Comparison of ENCODE assay signal across 32 cellular contexts in the genomic region with DNA sequence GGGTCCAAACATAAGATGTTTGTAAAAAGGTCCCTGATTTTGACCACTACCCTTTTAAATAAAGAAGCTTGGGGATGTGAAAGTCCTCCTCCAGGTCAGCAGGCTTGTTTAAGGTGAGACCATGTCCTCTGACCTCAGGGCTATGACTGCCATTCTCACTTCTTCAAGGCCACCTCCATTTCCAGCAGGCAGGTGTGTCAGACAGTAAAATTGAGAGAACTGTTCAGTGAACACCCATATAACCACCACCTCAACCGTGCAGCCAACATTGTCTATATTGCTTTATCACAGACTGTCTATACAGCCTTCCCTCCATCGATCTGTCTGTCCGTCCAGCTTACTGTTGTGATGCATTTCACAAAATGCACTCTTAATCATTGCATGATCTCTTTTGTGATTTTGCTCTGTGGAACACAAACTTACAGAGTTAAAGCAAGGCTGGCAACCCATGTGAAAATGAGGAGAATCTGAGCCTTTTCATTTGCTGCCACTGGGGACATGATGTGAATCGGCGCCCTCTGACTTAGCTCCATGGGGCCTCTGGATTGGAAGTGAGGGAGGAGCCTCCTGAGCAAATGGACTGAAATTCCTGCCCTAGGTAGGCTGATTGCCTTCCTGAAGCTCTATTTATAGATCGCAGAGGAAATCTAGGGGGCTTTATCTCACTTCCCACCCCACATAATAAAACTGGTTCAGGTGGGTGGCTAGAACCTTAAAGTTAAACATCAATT. TPM values are rescaled to one million over a fixed set of nuclear protein-coding genes. Genes with fewer than 3 reads are reported as not detected.
DNase-seq lines count a peak whose midpoint lies in the region; ATAC-seq, FAIRE-seq and TF ChIP-seq lines count a peak whose summit lies in the region.
"Had no signal": no experiment of that assay in that cellular context is flagged by ENCODE, and none has a peak within 500 bp of the region (broad histone marks: within the 10 kb centered on the region; RNA-seq: fewer than 3 reads in every experiment).

No MANE protein-coding gene starts in this region.

- CTCF ChIA-PET in H1 (lab: Charles Lee; ENCODE audit: partially characterized antibody), result interaction anchor here (0.6 to 1.8 kb wide), 15 partner anchors 8 to 191 kb away, joined by 3 to 12 read pairs (median 4); no protein-coding TSS in a partner anchor

- peaks cover 18% of the 10 kb centered on the region for H3K4me1 Mint-ChIP-seq in neural progenitor cell
- H3K4me1 Mint-ChIP-seq: activated naive CD4-positive, alpha-beta T cell treated with anti-CD3 and anti-CD28 coated beads, Interleukin-2, amount 10 ng/mL, durations not matched to agents 7 days and 5 days had no signal

- H3K27ac ChIP-seq in DND-41 (ENCODE audit: low read length) (peak overlapping the region; percentile 48), H1 (ENCODE audit: low read depth, low read length) (no peak overlapping the region), neural progenitor cell (peak overlapping the region; percentile 29)
- H3K27ac ChIP-seq: foreskin keratinocyte, HL-60, SJSA1, vagina had no signal

- H3K27me3 Mint-ChIP-seq in neural progenitor cell (ENCODE audit: insufficient read depth, low read depth), result no peaks in the 10 kb centered on the region
- H3K27me3 Mint-ChIP-seq: activated naive CD4-positive, alpha-beta T cell treated with anti-CD3 and anti-CD28 coated beads, Interleukin-2, amount 10 ng/mL, durations not matched to agents 7 days and 5 days; T-cell had no signal

- peaks cover 18% of the 10 kb centered on the region for H3K79me1 ChIP-seq in H1 (ENCODE audit: low read depth, low read length)

- FAIRE-seq in HTR-8/SVneo (lab: Jason Lieb, UNC), result peak; percentile 59
- FAIRE-seq in H1 (lab: Jason Lieb, UNC), result no peak
- FAIRE-seq: GM19239, RCC 7860 had no signal

- DNase-seq in DND-41 (no peak), HTR-8/SVneo (ENCODE audit: insufficient read length, low spot score) (no peak), H1 (ENCODE audit: low read depth in 1 of 2, low spot score in 2 of 2) (no peak), neural progenitor cell (ENCODE audit: low spot score) (peak; percentile 32), NCI-H748 (lab: John Stamatoyannopoulos, UW; ENCODE audit: unreplicated experiment) (no peak)
- DNase-seq in activated CD4-positive, alpha-beta T cell treated with anti-CD3 and anti-CD28 coated beads for 1 hour, result no peak
- DNase-seq in stimulated activated CD4-positive, alpha-beta T cell treated with anti-CD3 and anti-CD28 coated beads, Interleukin-15, amount 100 ng/mL, for 24 hours, result no peak
- DNase-seq: activated CD4-positive, alpha-beta T cell treated with anti-CD3 and anti-CD28 coated beads, Interleukin-2, amount 50 U/mL, for 4 hours; activated CD4-positive, CD25-positive, alpha-beta regulatory T cell; activated naive CD4-positive, alpha-beta T cell treated with anti-CD3 and anti-CD28 coated beads, Interleukin-2, amount 10 ng/mL, durations not matched to agents 7 days and 5 days; CD8-positive, alpha-beta T cell; effector CD8-positive, alpha-beta T cell; foreskin keratinocyte; GDM1; heart left ventricle; left cardiac atrium; NCI-H1092; NCI-H187; NCI-H2171; NCI-H526; sigmoid colon; stimulated activated naive CD4-positive, alpha-beta T cell; T-cell had no signal

- no peak overlapping the region for H3K4me3 ChIP-seq in DND-41 (ENCODE audit: low read depth in 1 of 2, low read length in 2 of 2)
- H3K4me3 ChIP-seq in H1 (ENCODE audit: extremely low read depth in 1 of 4, insufficient read depth in 2 of 4, low read depth in 3 of 4, low read length in 4 of 4), result no peak overlapping the region
- no peak overlapping the region for H3K4me3 ChIP-seq in neural progenitor cell
- H3K4me3 ChIP-seq: breast epithelium, heart left ventricle, sigmoid colon, SJSA1, vagina had no signal

- no peak overlapping the region for H3K56ac ChIP-seq in H1 (replicated peaks; ENCODE audit: insufficient read length, low read depth, low read length)

- H3K14ac ChIP-seq in H1 (ENCODE audit: insufficient read length), result no peak overlapping the region

- TF ChIP-seq POLR2A in H1 (IDR thresholded peaks at IDR 0.05; ENCODE audit: control extremely low read depth in 1 of 2, low read depth in 2 of 2, low read length in 2 of 2), result no peak

- TF ChIP-seq RAD21 in H1 (IDR thresholded peaks at IDR 0.05 in 1 of 2, conservative IDR thresholded peaks at IDR 0.05 in 1 of 2; ENCODE audit: low read depth in 2 of 2, low read length in 2 of 2), result 0 out of 4 replicates have a peak, but pooled peaks have one; percentile 12 to 14

- 0 out of 2 replicates have a peak overlapping the region, but pooled peaks have one; percentile 58 for H2AK5ac ChIP-seq in H1 (ENCODE audit: low read depth, low read length)

- peaks cover 24% of the 10 kb centered on the region for H3K9me3 Mint-ChIP-seq in neural progenitor cell
- H3K9me3 Mint-ChIP-seq: CD8-positive, alpha-beta T cell; T-cell had no signal

- H3K4me3 Mint-ChIP-seq in neural progenitor cell, result no peak overlapping the region
- H3K4me3 Mint-ChIP-seq: activated naive CD4-positive, alpha-beta T cell treated with anti-CD3 and anti-CD28 coated beads, Interleukin-2, amount 10 ng/mL, durations not matched to agents 7 days and 5 days; CD8-positive, alpha-beta T cell; neural crest cell; T-cell had no signal

- H3K18ac ChIP-seq in H1 (ENCODE audit: extremely low read depth, low read length), result no peak overlapping the region

- H3K9me3 ChIP-seq in DND-41 (ENCODE audit: insufficient read depth, low read length, severe bottlenecking), result no peaks in the 10 kb centered on the region
- no peaks in the 10 kb centered on the region for H3K9me3 ChIP-seq in H1 (ENCODE audit: insufficient read depth in 2 of 2, low read depth in 1 of 2, low read length in 1 of 2)
- H3K9me3 ChIP-seq in neural progenitor cell (ENCODE audit: low read depth), result no peaks in the 10 kb centered on the region
- H3K9me3 ChIP-seq: breast epithelium, heart left ventricle, sigmoid colon, SJSA1, vagina had no signal

- H3F3A ChIP-seq in neural progenitor cell (ENCODE audit: low read depth), result peaks cover 10% of the 10 kb centered on the region

- TF ChIP-seq EP300 in H1 (IDR thresholded peaks at IDR 0.05; ENCODE audit: borderline replicate concordance in 1 of 2, low read depth in 2 of 2, low read length in 2 of 2), result no peak

- H4K91ac ChIP-seq in H1 (replicated peaks; ENCODE audit: insufficient read length, low read length), result no peak overlapping the region

- H3K36me3 ChIP-seq in DND-41 (ENCODE audit: insufficient read depth, low read length) (peaks cover 63% of the 10 kb centered on the region), H1 (ENCODE audit: control insufficient read depth in 2 of 4, insufficient read depth in 4 of 4, low read length in 3 of 4) (peaks cover 0 to 3% (median 0%) of the 10 kb centered on the region in 4 experiments; a peak in 1 of 8 replicates), neural progenitor cell (no peaks in the 10 kb centered on the region)
- H3K36me3 ChIP-seq: breast epithelium, sigmoid colon, SJSA1, vagina had no signal

- no peak overlapping the region for H2BK120ac ChIP-seq in H1 (replicated peaks; ENCODE audit: low read depth, low read length)

- H3K9ac ChIP-seq in DND-41 (ENCODE audit: low read depth, low read length), result no peak overlapping the region
- no peak overlapping the region for H3K9ac ChIP-seq in H1 (replicated peaks in 1 of 4; ENCODE audit: extremely low read depth in 1 of 4, low read depth in 3 of 4, low read length in 3 of 4)
- no peak overlapping the region for H3K9ac ChIP-seq in neural progenitor cell

- H2AFZ ChIP-seq in DND-41 (ENCODE audit: low read depth, low read length), result no peak overlapping the region
- H2AFZ ChIP-seq in H1 (ENCODE audit: low read length), result no peak overlapping the region
- no peak overlapping the region for H2AFZ ChIP-seq in neural progenitor cell (replicated peaks)

- POLR2A ChIA-PET in H1 (lab: Charles Lee; ENCODE audit: partially characterized antibody), result interaction anchor here (0.6 to 0.7 kb wide), 3 partner anchors 10 to 20 kb away, joined by 3 read pairs; no protein-coding TSS in a partner anchor

- H3K4me1 ChIP-seq in DND-41 (ENCODE audit: insufficient read depth, low read length) (peaks cover 55% of the 10 kb centered on the region), H1 (replicated peaks in 1 of 4; ENCODE audit: control insufficient read depth in 3 of 4, insufficient read depth in 4 of 4, low read length in 3 of 4) (peaks cover 0 to 7% (median 3%) of the 10 kb centered on the region in 4 experiments; a peak in 5 of 7 replicates), neural progenitor cell (peaks cover 17% of the 10 kb centered on the region)
- H3K4me1 ChIP-seq: breast epithelium, foreskin keratinocyte had no signal

- H3K27me3 ChIP-seq in DND-41 (ENCODE audit: insufficient read depth, low read length, poor library complexity) (no peaks in the 10 kb centered on the region), H1 (replicated peaks in 1 of 4; ENCODE audit: control insufficient read depth in 3 of 4, extremely low read depth in 1 of 4, insufficient read depth in 3 of 4, low read length in 3 of 4) (no peaks in the 10 kb centered on the region), neural progenitor cell (no peaks in the 10 kb centered on the region)
- H3K27me3 ChIP-seq: breast epithelium, foreskin keratinocyte, heart left ventricle, sigmoid colon, SJSA1, vagina had no signal

- no peak overlapping the region for H2BK12ac ChIP-seq in H1 (ENCODE audit: low read depth, low read length)

- H3K79me2 ChIP-seq in DND-41 (ENCODE audit: insufficient read depth, low read length) (peaks cover 99% of the 10 kb centered on the region), H1 (ENCODE audit: control insufficient read depth in 1 of 2, insufficient read depth in 2 of 2, low read length in 2 of 2) (peaks cover 6 to 84% of the 10 kb centered on the region in 2 experiments; a peak in 3 of 4 replicates), neural progenitor cell (ENCODE audit: low read depth) (peaks cover 99% of the 10 kb centered on the region)

- no peak overlapping the region for H2BK20ac ChIP-seq in H1 (ENCODE audit: low read length)

- no peak overlapping the region for H4K5ac ChIP-seq in H1 (ENCODE audit: insufficient read length, low read depth, low read length)

- H3K23ac ChIP-seq in H1 (ENCODE audit: insufficient read length), result no peak overlapping the region

- H3K4me2 ChIP-seq in DND-41 (ENCODE audit: insufficient read depth, low read length) (no peak overlapping the region), H1 (ENCODE audit: insufficient read depth in 1 of 2, low read depth in 2 of 2, low read length in 2 of 2) (no peak overlapping the region), neural progenitor cell (no peak overlapping the region)

- TF ChIP-seq CTCF in DND-41 (IDR thresholded peaks at IDR 0.05; ENCODE audit: borderline replicate concordance, extremely low read depth, low read length, poor library complexity, severe bottlenecking), result peak; percentile 10
- TF ChIP-seq CTCF in H1 (IDR thresholded peaks at IDR 0.05; ENCODE audit: control extremely low read depth in 1 of 3, insufficient read depth in 1 of 3, low read depth in 1 of 3, low read length in 3 of 3), result peak in 1 of 3 experiments; percentile 5; a peak in 1 of 4 replicates
- no peak for TF ChIP-seq CTCF in neural progenitor cell (IDR thresholded peaks at IDR 0.05)

- no peak overlapping the region for H3K27ac Mint-ChIP-seq in neural progenitor cell
- H3K27ac Mint-ChIP-seq: activated naive CD4-positive, alpha-beta T cell treated with anti-CD3 and anti-CD28 coated beads, Interleukin-2, amount 10 ng/mL, durations not matched to agents 7 days and 5 days; CD8-positive, alpha-beta T cell; T-cell had no signal

- H3K36me3 Mint-ChIP-seq in neural progenitor cell, result peaks cover 42% of the 10 kb centered on the region
- H3K36me3 Mint-ChIP-seq: CD8-positive, alpha-beta T cell had no signal

- no peaks in the 10 kb centered on the region for H3K23me2 ChIP-seq in H1 (ENCODE audit: low read depth, low read length)

- H2BK15ac ChIP-seq in H1 (ENCODE audit: low read length), result peak overlapping the region; percentile 74; the same call in 1 of the 2 replicates

- no peak overlapping the region for H4K8ac ChIP-seq in H1 (ENCODE audit: extremely low read depth, insufficient read depth, low read length)

- WGBS in H1 (ENCODE audit: extremely low coverage in 1 of 2, insufficient coverage in 1 of 2, insufficient read length in 1 of 2, insufficient replicate concordance in 2 of 2, low coverage in 1 of 2, low lambda C conversion rate in 2 of 2, missing lambda C conversion rate in 1 of 2), 2 experiments, result 86% methylated on average over 6 of the region's 6 CpGs; no CpG with 5 or more reads in 1 of the 2 experiments

- H3K4ac ChIP-seq in H1 (replicated peaks; ENCODE audit: insufficient read length, low read depth, low read length), result no peak overlapping the region

- no peak for ATAC-seq in DND-41 (ENCODE audit: insufficient read depth, low read depth)
- no peak for ATAC-seq in HG03159 (IDR thresholded peaks at IDR 0.05; ENCODE audit: unreplicated experiment)
- ATAC-seq: CD8-positive, alpha-beta T cell; esophagus mucosa; foreskin keratinocyte; heart left ventricle; left cardiac atrium; T-cell had no signal

- H4K20me1 ChIP-seq in DND-41 (ENCODE audit: insufficient read depth, low read length) (peaks cover 85% of the 10 kb centered on the region), H1 (replicated peaks in 1 of 2; ENCODE audit: control insufficient read depth in 1 of 2, insufficient read depth in 2 of 2, low read length in 2 of 2) (peaks cover 1 to 10% of the 10 kb centered on the region in 2 experiments), neural progenitor cell (ENCODE audit: low read depth) (peaks cover 47% of the 10 kb centered on the region)

- H2BK5ac ChIP-seq in H1 (ENCODE audit: low read depth, low read length), result 0 out of 2 replicates have a peak overlapping the region, but pooled peaks have one; percentile 10

RNA-seq across cellular contexts. Expression of a gene that starts 53.8 kb away (rescaled TPM):
- 48.0 and 52.9 TPM in 2 replicates for total RNA-seq in H1 (2021; fragmentation: NEBNext Ultra II Directional; extraction: Animal tissue kit (Norgen Biotek cat#: 25700))
- 33.5 and 42.5 TPM in 2 replicates for polyA plus RNA-seq in H1 (2011; rRNA removed)
- polyA plus RNA-seq in H1 (2011; cell fraction: cytosol; rRNA removed), result 30.2 TPM
- 55.1 TPM for polyA plus RNA-seq in H1 (2011; cell fraction: nucleus; rRNA removed)
- polyA plus RNA-seq in H1 (2012, experiment 1 of 2), result 30.6 to 46.2 TPM (median 40.5 TPM) in 4 replicates
- 23.2 TPM for polyA plus RNA-seq in H1 (2012, experiment 2 of 2)
- polyA plus RNA-seq in H1 (2013, experiment 1 of 2), result 48.2 TPM
- 43.2 TPM for polyA plus RNA-seq in H1 (2013, experiment 2 of 2)
- 21.6 and 37.6 TPM in 2 replicates for polyA minus RNA-seq in H1 (2011; rRNA and poly(A)+ RNA removed)
- polyA minus RNA-seq in H1 (2011; cell fraction: cytosol; rRNA and poly(A)+ RNA removed), result 30.3 TPM
- polyA minus RNA-seq in H1 (2011; cell fraction: nucleus; rRNA and poly(A)+ RNA removed), result 43.5 TPM
- total RNA-seq in neural progenitor cell (ENCODE audit: low replicate concordance), result 9.3 and 26.3 TPM in 2 replicates
